In genomic region chr18:45208164-45208563, GRCh38 we compare ENCODE assay signal across 8 cellular contexts.
"Had no signal": no experiment of that assay in that cellular context is flagged by ENCODE, and none has a peak within 500 bp of the region (broad histone marks: within the 10 kb centered on the region; RNA-seq: fewer than 3 reads in every experiment).

No MANE protein-coding gene starts in this region.

- H3K9ac ChIP-seq: GM23248, KMS-11 had no signal

- H3K27ac Mint-ChIP-seq: H9 had no signal

- H2AFZ ChIP-seq: GM23248 had no signal

- DNase-seq: GM23248, H9, HCEC 1CT, KBM-7 had no signal

- H3K4me3 Mint-ChIP-seq: H9 had no signal

- H3K4me2 ChIP-seq: KMS-11 had no signal

- FAIRE-seq: H1, H54, HTR-8/SVneo had no signal

- H3K27ac ChIP-seq: GM23248, KMS-11 had no signal

- H3K4me3 ChIP-seq: GM23248 had no signal
